Comparison of ENCODE assay signal across 20 cellular contexts in the genomic region with DNA sequence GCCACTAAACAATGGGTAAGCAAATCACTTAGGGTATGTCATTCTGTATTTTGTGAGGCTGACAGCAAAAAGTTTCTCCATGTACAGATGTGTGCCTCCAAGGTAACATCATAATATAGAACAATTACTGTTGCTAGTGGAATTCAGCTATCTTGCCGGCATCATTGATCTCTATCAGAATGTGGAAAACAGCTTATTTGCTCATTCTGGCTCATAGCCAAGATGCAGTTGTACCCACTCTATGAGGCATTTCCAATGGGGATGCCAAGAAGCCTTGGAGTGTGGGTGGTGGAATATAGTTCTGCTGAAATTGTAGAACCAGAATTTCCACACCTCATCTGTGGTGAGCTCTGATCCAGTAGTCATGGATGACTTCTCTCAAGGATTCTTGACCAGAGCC. TPM values are rescaled to one million over a fixed set of nuclear protein-coding genes. Genes with fewer than 3 reads are reported as not detected.
DNase-seq lines count a peak whose midpoint lies in the region; ATAC-seq, FAIRE-seq and TF ChIP-seq lines count a peak whose summit lies in the region.
"Had no signal": no experiment of that assay in that cellular context is flagged by ENCODE, and none has a peak within 500 bp of the region (broad histone marks: within the 10 kb centered on the region; RNA-seq: fewer than 3 reads in every experiment).

No MANE protein-coding gene starts in this region.

- POLR2A ChIA-PET in activated CD4-positive, alpha-beta T cell treated with anti-CD3 and anti-CD28 coated beads, Interleukin-2, amount 10 ng/mL, durations not matched to agents 7 days and 5 days (lab: Charles Lee), result no interaction called here

- intact Hi-C loops in left colon (cut with DNase I, micrococcal nuclease), result loop anchor here in 1 of 2 donors (10.0 kb wide), 1 partner anchor 57 kb away; no protein-coding TSS in a partner anchor

- no peak overlapping the region for H4K8ac ChIP-seq in trophoblast cell (ENCODE audit: low read depth, low read length)

- H3K4me3 Mint-ChIP-seq in activated CD4-positive, alpha-beta T cell treated with anti-CD3 and anti-CD28 coated beads, Interleukin-2, amount 10 ng/mL, durations not matched to agents 7 days and 5 days, result no peak overlapping the region
- peak overlapping the region; percentile 40 for H3K4me3 Mint-ChIP-seq in central memory CD8-positive, alpha-beta T cell

- no peak overlapping the region for H3K4me3 ChIP-seq in trophoblast cell (ENCODE audit: low read depth, low read length)
- H3K4me3 ChIP-seq: colonic mucosa had no signal

- no peak for DNase-seq in activated CD4-positive, alpha-beta T cell treated with anti-CD3 and anti-CD28 coated beads, Interleukin-2, amount 10 ng/mL, durations not matched to agents 7 days and 5 days
- DNase-seq in activated CD4-positive, alpha-beta T cell treated with anti-CD3 and anti-CD28 coated beads for 48 hours, result no peak
- no peak for DNase-seq in GM12891 (ENCODE audit: insufficient read length, low spot score)
- no peak for DNase-seq in central memory CD8-positive, alpha-beta T cell (ENCODE audit: low spot score in 2 of 2)
- DNase-seq in trophoblast cell, result peak; percentile 69 to 93
- no peak for DNase-seq in left colon
- DNase-seq: activated CD4-positive, alpha-beta T cell treated with anti-CD3 and anti-CD28 coated beads, Interleukin-2, amount 50 U/mL, for 4 hours; activated naive CD4-positive, alpha-beta T cell treated with anti-CD3 and anti-CD28 coated beads, Interleukin-2, amount 50 U/mL, for 16 hours; activated T-cell treated with anti-CD3 and anti-CD28 coated beads, Interleukin-2, amount 50 U/mL, for 1 hour; colonic mucosa; DND-41; hippocampal formation; kidney; NCI-H1417; NCI-H524 treated with DMSO at 0.1 percent for 48 hours had no signal

- H3K14ac ChIP-seq in trophoblast cell (ENCODE audit: low read length), result no peak overlapping the region

- H3K27me3 Mint-ChIP-seq in activated CD4-positive, alpha-beta T cell treated with anti-CD3 and anti-CD28 coated beads, Interleukin-2, amount 10 ng/mL, durations not matched to agents 7 days and 5 days, result no peaks in the 10 kb centered on the region
- no peaks in the 10 kb centered on the region for H3K27me3 Mint-ChIP-seq in central memory CD8-positive, alpha-beta T cell

- peaks cover 15% of the 10 kb centered on the region for H3K79me2 ChIP-seq in trophoblast cell (ENCODE audit: control insufficient read depth, insufficient read depth, low read length, poor library complexity)

- peaks cover 88% of the 10 kb centered on the region for H3K4me1 Mint-ChIP-seq in activated CD4-positive, alpha-beta T cell treated with anti-CD3 and anti-CD28 coated beads, Interleukin-2, amount 10 ng/mL, durations not matched to agents 7 days and 5 days
- H3K4me1 Mint-ChIP-seq in central memory CD8-positive, alpha-beta T cell, result peaks cover 94% of the 10 kb centered on the region

- no peak overlapping the region for H2BK120ac ChIP-seq in trophoblast cell (ENCODE audit: insufficient read depth, low read length, poor library complexity)

- CTCF ChIA-PET in activated CD4-positive, alpha-beta T cell treated with anti-CD3 and anti-CD28 coated beads, Interleukin-2, amount 10 ng/mL, durations not matched to agents 7 days and 5 days (lab: Charles Lee), result interaction anchor here (1.0 kb wide), 1 partner anchor 66 kb away, joined by 4 read pairs; no protein-coding TSS in a partner anchor

- no peaks in the 10 kb centered on the region for H3K27me3 ChIP-seq in trophoblast cell (ENCODE audit: insufficient read depth, low read length)
- H3K27me3 ChIP-seq: colonic mucosa had no signal

- no peak overlapping the region for H3K18ac ChIP-seq in trophoblast cell (ENCODE audit: low read length)

- peak overlapping the region; percentile 20 for H3K27ac Mint-ChIP-seq in activated CD4-positive, alpha-beta T cell treated with anti-CD3 and anti-CD28 coated beads, Interleukin-2, amount 10 ng/mL, durations not matched to agents 7 days and 5 days
- peak overlapping the region; percentile 83 for H3K27ac Mint-ChIP-seq in central memory CD8-positive, alpha-beta T cell (ENCODE audit: low read depth)

- no peak overlapping the region for H3K9ac ChIP-seq in trophoblast cell (ENCODE audit: low read length)

- no peak overlapping the region for H2AK5ac ChIP-seq in trophoblast cell (ENCODE audit: low read length)

- peak; percentile 37; the same call in 1 of the 2 replicates for TF ChIP-seq POLR2A in GM12891 (IDR thresholded peaks at IDR 0.05; ENCODE audit: low read depth, low read length)

- no peak overlapping the region for H4K12ac ChIP-seq in trophoblast cell (ENCODE audit: low read depth, low read length)

- no peak for ATAC-seq in central memory CD8-positive, alpha-beta T cell (replicated peaks; ENCODE audit: extremely low read depth, poor library complexity, severe bottlenecking)
- ATAC-seq in HG03097 (IDR thresholded peaks at IDR 0.05; ENCODE audit: low FRiP score, unreplicated experiment) (no peak), left colon (no peak), GM19351 (IDR thresholded peaks at IDR 0.05; ENCODE audit: unreplicated experiment) (no peak)
- ATAC-seq: SK-N-SH treated with all-trans-retinoic acid at 6 μM for 48 hours had no signal

- no peak overlapping the region for H2BK12ac ChIP-seq in trophoblast cell (ENCODE audit: low read length)

- H4K91ac ChIP-seq in trophoblast cell (ENCODE audit: low read depth, low read length), result no peak overlapping the region

- H2AFZ ChIP-seq in trophoblast cell (ENCODE audit: insufficient read depth, low read length, poor library complexity), result no peak overlapping the region

- H3K79me1 ChIP-seq in trophoblast cell (ENCODE audit: low read length), result peaks cover 12% of the 10 kb centered on the region

- H3K36me3 Mint-ChIP-seq in activated CD4-positive, alpha-beta T cell treated with anti-CD3 and anti-CD28 coated beads, Interleukin-2, amount 10 ng/mL, durations not matched to agents 7 days and 5 days (ENCODE audit: low read depth), result peaks cover 70% of the 10 kb centered on the region
- H3K36me3 Mint-ChIP-seq in central memory CD8-positive, alpha-beta T cell (ENCODE audit: insufficient read depth), result peaks cover 41% of the 10 kb centered on the region

- peaks cover 21 to 32% of the 10 kb centered on the region in 2 experiments for H3K4me1 ChIP-seq in trophoblast cell (ENCODE audit: control insufficient read depth in 1 of 2, insufficient read depth in 2 of 2, low read length in 2 of 2)
- H3K4me1 ChIP-seq: colonic mucosa had no signal

- H3K4me2 ChIP-seq in trophoblast cell (ENCODE audit: low read length), result no peak overlapping the region

- H3K36me3 ChIP-seq in trophoblast cell (ENCODE audit: control insufficient read depth in 1 of 2, insufficient read depth in 2 of 2, low read length in 2 of 2), result peaks cover 2 to 12% of the 10 kb centered on the region in 2 experiments
- H3K36me3 ChIP-seq: colonic mucosa had no signal

- no peaks in the 10 kb centered on the region for H3K9me3 Mint-ChIP-seq in activated CD4-positive, alpha-beta T cell treated with anti-CD3 and anti-CD28 coated beads, Interleukin-2, amount 10 ng/mL, durations not matched to agents 7 days and 5 days
- no peaks in the 10 kb centered on the region for H3K9me3 Mint-ChIP-seq in central memory CD8-positive, alpha-beta T cell

- no peak overlapping the region for H3K23ac ChIP-seq in trophoblast cell (ENCODE audit: low read length)

- peak overlapping the region; percentile 67 for H3K4ac ChIP-seq in trophoblast cell (ENCODE audit: low read depth, low read length)

- H3K27ac ChIP-seq in trophoblast cell (ENCODE audit: low read depth, low read length), result no peak overlapping the region
- H3K27ac ChIP-seq: colonic mucosa, RWPE1 had no signal

- WGBS in trophoblast cell (ENCODE audit: extremely low coverage, insufficient coverage, insufficient read length), result no CpG with 5 or more reads among the region's 1 CpG

- peak; percentile 78 for FAIRE-seq in GM12891 (lab: Jason Lieb, UNC)
- FAIRE-seq: kidney, TTC549 had no signal

- H3K9me3 ChIP-seq in trophoblast cell (ENCODE audit: insufficient read depth, low read depth, low read length), result no peaks in the 10 kb centered on the region
- H3K9me3 ChIP-seq: colonic mucosa had no signal

- H2BK5ac ChIP-seq in trophoblast cell (ENCODE audit: low read depth, low read length, poor library complexity), result no peak overlapping the region

TF ChIP-seq in GM12891, 5 proteins besides CTCF, POLR2A, EP300 and RAD21:
- no peak for TF ChIP-seq POU2F2 (IDR thresholded peaks at IDR 0.05; ENCODE audit: low read depth, low read length)
- TF ChIP-seq TAF1 (IDR thresholded peaks at IDR 0.05; ENCODE audit: low read depth, low read length), result no peak
- no peak for TF ChIP-seq SPI1 (IDR thresholded peaks at IDR 0.05; ENCODE audit: low read depth, low read length)
- TF ChIP-seq POLR2AphosphoS5 (IDR thresholded peaks at IDR 0.05; ENCODE audit: low read depth, low read length), result no peak
- TF ChIP-seq PAX5 (IDR thresholded peaks at IDR 0.05; ENCODE audit: insufficient read depth, low read length, severe bottlenecking), result no peak

RNA-seq across cellular contexts. Expression of gene SMARCA2, which starts 12.6 kb away (rescaled TPM):
- 100 to 1,000 TPM; 264 to 274 TPM for total RNA-seq in activated CD4-positive, alpha-beta T cell treated with anti-CD3 and anti-CD28 coated beads, Interleukin-2, amount 10 ng/mL, durations not matched to agents 7 days and 5 days
- 219 TPM for polyA plus RNA-seq in GM12891 (2012; ENCODE audit: low read depth, missing spikeins)
- polyA plus RNA-seq in trophoblast cell (2013), result 70.8 and 75.1 TPM in 2 replicates
- total RNA-seq in left colon, result 10 to 100 TPM; 89.1 to 92.5 TPM

Comparison
In these comparisons a context has a peak if more than half of its experiments do, and no peak if none do; other contexts are left out.
1. DNase-seq: peak in trophoblast cell (2 of 2); none in activated CD4-positive, alpha-beta T cell treated with anti-CD3 and anti-CD28 coated beads, Interleukin-2, amount 10 ng/mL, durations not matched to agents 7 days and 5 days (single experiment), activated CD4-positive, alpha-beta T cell treated with anti-CD3 and anti-CD28 coated beads for 48 hours (single experiment), GM12891 (single experiment), central memory CD8-positive, alpha-beta T cell (0 of 2) and left colon (0 of 2).